Comparison of ENCODE assay signal across 19 cellular contexts in the genomic region with DNA sequence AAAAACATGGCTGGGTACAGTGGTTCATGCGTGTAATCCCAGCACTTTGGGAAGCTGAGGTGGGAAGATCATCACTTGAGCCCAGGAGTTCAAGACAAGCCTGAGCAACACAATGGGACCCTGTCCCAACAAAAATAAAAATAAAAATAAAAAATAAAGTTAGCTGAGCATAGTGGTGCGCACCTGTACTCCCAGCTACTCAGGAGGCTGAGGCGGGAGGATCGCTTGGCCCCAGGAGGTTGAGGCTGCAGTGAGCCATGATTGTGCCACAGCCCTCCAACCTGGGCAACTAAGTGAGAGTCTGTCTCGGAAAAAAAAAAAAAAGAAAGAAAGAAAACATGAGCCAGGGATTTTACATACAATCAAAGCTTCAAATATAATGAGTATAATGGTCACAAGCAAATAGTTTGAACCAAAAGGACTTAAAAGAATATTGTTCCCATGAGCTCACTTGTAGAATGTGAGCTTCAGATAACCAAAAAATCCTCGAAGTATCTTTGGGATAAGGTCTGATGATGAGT. TPM values are rescaled to one million over a fixed set of nuclear protein-coding genes. Genes with fewer than 3 reads are reported as not detected.
DNase-seq lines count a peak whose midpoint lies in the region; ATAC-seq lines count a peak whose summit lies in the region.
"Had no signal": no experiment of that assay in that cellular context is flagged by ENCODE, and none has a peak within 500 bp of the region (broad histone marks: within the 10 kb centered on the region; RNA-seq: fewer than 3 reads in every experiment).

No MANE protein-coding gene starts in this region.

- peaks cover 15% of the 10 kb centered on the region for H3K9me3 Mint-ChIP-seq in activated CD4-positive, alpha-beta T cell treated with anti-CD3 and anti-CD28 coated beads, Interleukin-2, amount 10 ng/mL, durations not matched to agents 24 days and 14 days
- peaks cover 0 to 9% (median 2%) of the 10 kb centered on the region in 7 donors for H3K9me3 Mint-ChIP-seq in CD4-positive, CD25-positive, alpha-beta regulatory T cell
- H3K9me3 Mint-ChIP-seq in immature natural killer cell = peaks cover 0 to 3% (median 0%) of the 10 kb centered on the region in 6 donors

- H3K4me3 ChIP-seq in CD4-positive, CD25-positive, alpha-beta regulatory T cell (ENCODE audit: low read depth, low read length) = peak overlapping the region; percentile 72
- H3K4me3 ChIP-seq: Peyer's patch had no signal

- no peaks in the 10 kb centered on the region for H3K27me3 Mint-ChIP-seq in activated CD4-positive, alpha-beta T cell treated with anti-CD3 and anti-CD28 coated beads, Interleukin-2, amount 10 ng/mL, durations not matched to agents 24 days and 14 days
- H3K27me3 Mint-ChIP-seq in CD4-positive, CD25-positive, alpha-beta regulatory T cell = no peaks in the 10 kb centered on the region
- no peaks in the 10 kb centered on the region for H3K27me3 Mint-ChIP-seq in T-helper 17 cell
- H3K27me3 Mint-ChIP-seq in immature natural killer cell (ENCODE audit: low read depth in 3 of 3) = peaks cover 0 to 3% (median 0%) of the 10 kb centered on the region in 3 donors
- H3K27me3 Mint-ChIP-seq: B cell had no signal

- H3K27ac ChIP-seq in CD4-positive, CD25-positive, alpha-beta regulatory T cell (ENCODE audit: insufficient read depth, low read length, poor library complexity, severe bottlenecking) = peak overlapping the region; percentile 86
- H3K27ac ChIP-seq: Peyer's patch had no signal

- no peak for DNase-seq in activated CD4-positive, alpha-beta T cell treated with anti-CD3 and anti-CD28 coated beads, Interleukin-2, amount 10 ng/mL, durations not matched to agents 24 days and 14 days
- DNase-seq in activated CD4-positive, alpha-beta T cell treated with anti-CD3 and anti-CD28 coated beads for 4 hours = no peak
- no peak for DNase-seq in CD4-positive, CD25-positive, alpha-beta regulatory T cell
- DNase-seq in T-helper 17 cell (no peak), immature natural killer cell (no peak), RPMI8226 (no peak), middle frontal gyrus (ENCODE audit: extremely low spot score, low spot score) (no peak), Kasumi-1 (lab: John Stamatoyannopoulos, UW) (no peak)
- DNase-seq: DMS53, EL, GOT3, NCI-H1105 treated with DMSO at 0.1 percent for 48 hours, NCI-H1694, NCI-H2081 treated with DMSO at 0.1 percent for 48 hours, NCI-H446 treated with DMSO at 0.1 percent for 48 hours, Peyer's patch had no signal

- peaks cover 56% of the 10 kb centered on the region for H3K4me1 ChIP-seq in CD4-positive, CD25-positive, alpha-beta regulatory T cell (ENCODE audit: control insufficient read depth, insufficient read depth, low read length, poor library complexity, severe bottlenecking)
- H3K4me1 ChIP-seq: Peyer's patch had no signal

- ATAC-seq in CD4-positive, CD25-positive, alpha-beta regulatory T cell (ENCODE audit: low read depth in 2 of 2) = no peak
- no peak for ATAC-seq in T-helper 17 cell
- ATAC-seq: HCT116, Right ventricle myocardium inferior had no signal

- no peaks in the 10 kb centered on the region for H3K27me3 ChIP-seq in CD4-positive, CD25-positive, alpha-beta regulatory T cell (ENCODE audit: control insufficient read depth, insufficient read depth, low read length)
- H3K27me3 ChIP-seq: Peyer's patch had no signal

- peaks cover 36% of the 10 kb centered on the region for H3K4me1 Mint-ChIP-seq in activated CD4-positive, alpha-beta T cell treated with anti-CD3 and anti-CD28 coated beads, Interleukin-2, amount 10 ng/mL, durations not matched to agents 24 days and 14 days
- H3K4me1 Mint-ChIP-seq in CD4-positive, CD25-positive, alpha-beta regulatory T cell = peaks cover 40 to 80% (median 66%) of the 10 kb centered on the region in 4 donors
- peaks cover 33% of the 10 kb centered on the region for H3K4me1 Mint-ChIP-seq in T-helper 17 cell
- peaks cover 56 to 82% of the 10 kb centered on the region in 2 donors for H3K4me1 Mint-ChIP-seq in immature natural killer cell

- H3K27ac Mint-ChIP-seq in activated CD4-positive, alpha-beta T cell treated with anti-CD3 and anti-CD28 coated beads, Interleukin-2, amount 10 ng/mL, durations not matched to agents 24 days and 14 days = peak overlapping the region; percentile 25
- peak overlapping the region; percentile 62 to 93 (median 82) for H3K27ac Mint-ChIP-seq in CD4-positive, CD25-positive, alpha-beta regulatory T cell
- H3K27ac Mint-ChIP-seq in T-helper 17 cell (peak overlapping the region; percentile 92), immature natural killer cell (peak overlapping the region; percentile 51 to 83 (median 82))
- H3K27ac Mint-ChIP-seq: B cell had no signal

- peaks cover 41% of the 10 kb centered on the region for H3K36me3 Mint-ChIP-seq in activated CD4-positive, alpha-beta T cell treated with anti-CD3 and anti-CD28 coated beads, Interleukin-2, amount 10 ng/mL, durations not matched to agents 24 days and 14 days (ENCODE audit: low read depth)
- H3K36me3 Mint-ChIP-seq in CD4-positive, CD25-positive, alpha-beta regulatory T cell = peaks cover 7% of the 10 kb centered on the region
- H3K36me3 Mint-ChIP-seq in T-helper 17 cell (ENCODE audit: low read depth) = no peaks in the 10 kb centered on the region
- H3K36me3 Mint-ChIP-seq in immature natural killer cell = peaks cover 4 to 6% (median 6%) of the 10 kb centered on the region in 3 donors

- no peak overlapping the region for H3K4me3 Mint-ChIP-seq in activated CD4-positive, alpha-beta T cell treated with anti-CD3 and anti-CD28 coated beads, Interleukin-2, amount 10 ng/mL, durations not matched to agents 24 days and 14 days
- H3K4me3 Mint-ChIP-seq in CD4-positive, CD25-positive, alpha-beta regulatory T cell = peak overlapping the region; percentile 63 to 83 (median 78)
- H3K4me3 Mint-ChIP-seq in T-helper 17 cell (peak overlapping the region; percentile 16), immature natural killer cell (peak overlapping the region; percentile 44 to 77 (median 72))
- H3K4me3 Mint-ChIP-seq: B cell had no signal

- H3K9me3 ChIP-seq in CD4-positive, CD25-positive, alpha-beta regulatory T cell (ENCODE audit: control insufficient read depth in 2 of 2, low read length in 2 of 2) = peaks cover 7 to 8% of the 10 kb centered on the region in 2 experiments
- H3K9me3 ChIP-seq in T-helper 17 cell (ENCODE audit: control insufficient read depth, low read length, poor library complexity, severe bottlenecking) = no peaks in the 10 kb centered on the region
- H3K9me3 ChIP-seq: Peyer's patch had no signal

- H3K36me3 ChIP-seq in CD4-positive, CD25-positive, alpha-beta regulatory T cell (ENCODE audit: control insufficient read depth, insufficient read depth, low read length) = peaks cover 5% of the 10 kb centered on the region
- H3K36me3 ChIP-seq: Peyer's patch had no signal

- intact Hi-C loops in activated CD4-positive, alpha-beta T cell treated with anti-CD3 and anti-CD28 coated beads, Interleukin-2, amount 10 ng/mL, durations not matched to agents 24 days and 14 days (cut with micrococcal nuclease) = loop anchor here (2.0 kb wide), 1 partner anchor 30 kb away; a partner anchor contains a TSS

RNA-seq across cellular contexts. Expression of a gene that starts 31.1 kb away (rescaled TPM):
- total RNA-seq in activated CD4-positive, alpha-beta T cell treated with anti-CD3 and anti-CD28 coated beads, Interleukin-2, amount 10 ng/mL, durations not matched to agents 24 days and 14 days = 52.6 and 56.2 TPM in 2 replicates
- total RNA-seq in CD4-positive, CD25-positive, alpha-beta regulatory T cell = 85.5 TPM
- polyA plus RNA-seq in CD4-positive, CD25-positive, alpha-beta regulatory T cell = 10 to 100 TPM in 2 of 4 donors, 1 to 10 TPM in 2; 5.6 to 11.1 (median 8.8) TPM
- total RNA-seq in T-helper 17 cell = 10 to 100 TPM; 74.4 to 99.9 TPM
- polyA plus RNA-seq in immature natural killer cell = 1 to 10 TPM; 2.4 to 5.5 (median 3.8) TPM

Comparison
In these comparisons a context has a peak if more than half of its experiments do, and no peak if none do; other contexts are left out.
1. H3K27ac Mint-ChIP-seq: peak in every context shown above with its lines; median percentile 92 in T-helper 17 cell; 82 in CD4-positive, CD25-positive, alpha-beta regulatory T cell; 82 in immature natural killer cell; 25 in activated CD4-positive, alpha-beta T cell treated with anti-CD3 and anti-CD28 coated beads, Interleukin-2, amount 10 ng/mL, durations not matched to agents 24 days and 14 days.